ENCODE assay signal across 8 cellular contexts in the genomic region with DNA sequence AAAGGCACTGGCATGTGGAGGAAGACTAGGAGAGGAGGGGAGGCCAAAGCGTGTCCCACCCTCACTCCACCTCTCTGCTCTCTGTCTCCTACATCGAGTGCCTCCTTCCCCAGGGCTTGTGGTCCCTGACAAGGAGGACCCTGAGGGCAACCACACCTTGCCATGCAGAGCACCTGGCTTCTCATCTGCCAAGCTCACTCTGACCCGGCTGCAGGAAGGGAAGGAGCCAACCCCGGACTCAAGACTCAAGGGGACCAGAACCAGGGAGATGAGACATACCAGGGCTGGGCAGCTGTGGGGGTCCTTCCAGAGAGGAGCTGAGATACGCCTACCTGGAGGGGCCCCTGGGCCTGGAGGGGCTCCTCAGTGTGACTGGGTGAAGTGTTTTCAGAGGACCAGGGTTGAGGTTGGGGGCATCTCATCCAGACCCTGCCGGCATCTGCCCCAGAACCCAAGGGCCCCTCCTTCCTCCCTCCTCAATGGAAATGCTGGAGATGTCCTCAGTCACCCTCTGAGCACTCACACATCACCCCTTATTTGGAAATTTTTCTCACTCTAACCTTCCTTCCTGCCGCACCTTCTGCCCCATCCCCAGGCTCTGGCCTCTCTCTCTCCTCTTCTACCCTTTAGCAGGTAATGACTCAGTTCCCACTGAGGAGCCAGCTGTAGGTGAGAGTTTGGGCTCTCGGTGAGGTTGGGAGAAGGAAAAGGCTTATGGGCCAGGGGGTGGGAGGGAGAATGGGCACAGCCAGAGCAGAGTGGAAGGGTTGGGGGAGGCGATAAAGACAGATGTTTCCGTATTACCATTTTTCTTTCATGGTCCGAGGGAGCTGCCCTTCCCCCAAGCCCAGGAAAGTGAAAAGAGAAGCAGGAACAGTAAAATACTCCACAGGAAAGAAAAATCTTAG. TPM values are rescaled to one million over a fixed set of nuclear protein-coding genes. Genes with fewer than 3 reads are reported as not detected.
A peak's percentile ranks its signal among the peaks of the same experiment; 100 is the strongest.
DNase-seq lines count a peak whose midpoint lies in the region; ATAC-seq and TF ChIP-seq lines count a peak whose summit lies in the region.

No MANE protein-coding gene starts in this region.

- intact Hi-C loops in psoas muscle (cut with DNase I): no loop called here

- H3K27ac ChIP-seq in psoas muscle: peak overlapping the region; percentile 73

- no peaks in the 10 kb centered on the region for H3K36me3 Mint-ChIP-seq in chondrocyte (ENCODE audit: low read depth)

- H3K27me3 ChIP-seq in psoas muscle (ENCODE audit: insufficient read depth in 3 of 3, low read length in 2 of 3): no peaks in the 10 kb centered on the region

- peak overlapping the region; percentile 84; the same call in 1 of the 2 replicates for H3K4me3 ChIP-seq in GM08714 (ENCODE audit: low read length)
- no peak overlapping the region for H3K4me3 ChIP-seq in psoas muscle

- H3K27me3 Mint-ChIP-seq in chondrocyte (ENCODE audit: low read depth): no peaks in the 10 kb centered on the region

- DNase-seq in NCI-H2196 treated with DMSO at 0.1 percent for 48 hours (lab: John Stamatoyannopoulos, UW; ENCODE audit: unreplicated experiment) (peak; percentile 25), chondrocyte (ENCODE audit: low spot score) (no peak), psoas muscle (no peak), kidney glomerular epithelial cell (lab: John Stamatoyannopoulos, UW) (no peak), nucleus accumbens (lab: John Stamatoyannopoulos, UW) (no peak), GM19240 (ENCODE audit: insufficient read length, low spot score) (no peak)

- ATAC-seq in psoas muscle (no peak), GM18498 (IDR thresholded peaks at IDR 0.05; ENCODE audit: unreplicated experiment) (no peak)

- TF ChIP-seq CTCF in chondrocyte (IDR thresholded peaks at IDR 0.05) (no peak), psoas muscle (IDR thresholded peaks at IDR 0.05) (no peak)

- no peak overlapping the region for H3K4me3 Mint-ChIP-seq in chondrocyte (ENCODE audit: unreplicated experiment)

- 46 to 60% (median 52%) methylated on average over 11 of the region's 11 CpGs for WGBS in psoas muscle, 3 donors

- no peaks in the 10 kb centered on the region for H3K36me3 ChIP-seq in psoas muscle (ENCODE audit: insufficient read depth in 1 of 2, low read depth in 1 of 2)

- H3K4me1 ChIP-seq in psoas muscle: peaks cover 13% of the 10 kb centered on the region

- no peaks in the 10 kb centered on the region for H3K9me3 Mint-ChIP-seq in chondrocyte (ENCODE audit: low read depth)

- peak overlapping the region; percentile 65 for H3K27ac Mint-ChIP-seq in chondrocyte (ENCODE audit: unreplicated experiment)

- peaks cover 9% of the 10 kb centered on the region for H3K9me3 ChIP-seq in psoas muscle

- peaks cover 15% of the 10 kb centered on the region for H3K4me1 Mint-ChIP-seq in chondrocyte (ENCODE audit: low read depth)

RNA-seq across cellular contexts. Expression of gene POU5F1, which starts 32.0 kb away (rescaled TPM):
- total RNA-seq in chondrocyte (1.2 to 1.6 TPM in 2 of 3 replicates, not detected in the other), psoas muscle (under 1 TPM in 3 of 4 donors, not detected in 1; 0.22 to 0.34 (median 0.23) TPM)
- polyA plus RNA-seq in psoas muscle: under 1 TPM; 0.27 to 0.89 (median 0.52) TPM

RNA-seq across cellular contexts. Expression of gene TCF19, which starts 44.1 kb away (rescaled TPM):
- total RNA-seq in chondrocyte (7.4 to 22.4 TPM (median 7.9 TPM) in 3 replicates), psoas muscle (1 to 10 TPM; 1.8 to 2.3 (median 2.0) TPM)
- polyA plus RNA-seq in psoas muscle: 1 to 10 TPM; 1.4 to 4.8 (median 1.8) TPM

RNA-seq across cellular contexts. Expression of gene CCHCR1, which starts 44.9 kb away (rescaled TPM):
- total RNA-seq in chondrocyte (11.2 to 18.3 TPM (median 13.4 TPM) in 3 replicates), psoas muscle (10 to 100 TPM; 10.3 to 15.2 (median 12.9) TPM)
- 1 to 10 TPM; 7.4 to 9.7 (median 8.3) TPM for polyA plus RNA-seq in psoas muscle
